ENCODE assay signal across 10 cellular contexts in genomic region chr4:4461850-4462249, GRCh38.
DNase-seq lines count a peak whose midpoint lies in the region; ATAC-seq and TF ChIP-seq lines count a peak whose summit lies in the region.
"Had no signal": no experiment of that assay in that cellular context is flagged by ENCODE, and none has a peak within 500 bp of the region (broad histone marks: within the 10 kb centered on the region; RNA-seq: fewer than 3 reads in every experiment).

No MANE protein-coding gene starts in this region.

- H3K36me3 ChIP-seq in OCI-LY7 (ENCODE audit: insufficient read depth, low read length) (peaks cover 44% of the 10 kb centered on the region), gastroesophageal sphincter (peaks cover 0 to 68% of the 10 kb centered on the region in 2 donors)

- H2AFZ ChIP-seq in OCI-LY7 (ENCODE audit: low read length), result no peak overlapping the region

- peaks cover 24% of the 10 kb centered on the region for H3K4me1 Mint-ChIP-seq in activated naive CD4-positive, alpha-beta T cell treated with anti-CD3 and anti-CD28 coated beads, Interleukin-2, amount 50 U/mL, for 24 hours

- ATAC-seq in gastroesophageal sphincter (no peak), left cardiac atrium (no peak)
- ATAC-seq: Panc1 had no signal

- peak; percentile 16 for DNase-seq in DMS153 treated with DMSO at 0.1 percent for 48 hours (lab: John Stamatoyannopoulos, UW; ENCODE audit: unreplicated experiment)
- DNase-seq in NCI-H526 treated with DMSO at 0.1 percent for 48 hours (lab: John Stamatoyannopoulos, UW), result peak; percentile 65
- DNase-seq in stimulated activated CD4-positive, alpha-beta T cell treated with anti-CD3 and anti-CD28 coated beads, Interleukin-1b, Interleukin-23, amount 100 ng/mL, for 48 hours, result peak; percentile 23
- no peak for DNase-seq in OCI-LY7 (ENCODE audit: low spot score)
- no peak for DNase-seq in left cardiac atrium
- no peak for DNase-seq in HUDEP-2 (lab: John Stamatoyannopoulos, UW; ENCODE audit: unreplicated experiment in 76 of 76)
- DNase-seq: Kasumi-1 had no signal

- H3K27ac Mint-ChIP-seq in activated naive CD4-positive, alpha-beta T cell treated with anti-CD3 and anti-CD28 coated beads, Interleukin-2, amount 50 U/mL, for 24 hours, result peak overlapping the region; percentile 14

- H3K27ac ChIP-seq in OCI-LY7 (ENCODE audit: low read depth, low read length, poor library complexity, severe bottlenecking), result no peak overlapping the region
- no peak overlapping the region for H3K27ac ChIP-seq in gastroesophageal sphincter

- intact Hi-C loops in OCI-LY7 (cut with micrococcal nuclease; ENCODE audit: unreplicated experiment), result no loop called here
- intact Hi-C loops in left cardiac atrium (cut with DNase I), result no loop called here

- no peaks in the 10 kb centered on the region for H3K9me3 Mint-ChIP-seq in activated naive CD4-positive, alpha-beta T cell treated with anti-CD3 and anti-CD28 coated beads, Interleukin-2, amount 50 U/mL, for 24 hours

- H3K4me1 ChIP-seq in OCI-LY7 (ENCODE audit: insufficient read depth, low read length, poor library complexity, severe bottlenecking), result peaks cover 20% of the 10 kb centered on the region
- H3K4me1 ChIP-seq in gastroesophageal sphincter, result no peaks in the 10 kb centered on the region

- TF ChIP-seq EP300 in gastroesophageal sphincter (IDR thresholded peaks at IDR 0.05), result no peak

- no peaks in the 10 kb centered on the region for H3K27me3 ChIP-seq in gastroesophageal sphincter

- H3K4me3 Mint-ChIP-seq in activated naive CD4-positive, alpha-beta T cell treated with anti-CD3 and anti-CD28 coated beads, Interleukin-2, amount 50 U/mL, for 24 hours, result no peak overlapping the region

- H4K20me1 ChIP-seq in OCI-LY7 (ENCODE audit: insufficient read depth, low read length), result no peaks in the 10 kb centered on the region

- H3K9me3 ChIP-seq in OCI-LY7 (ENCODE audit: low read length) (0 out of 2 replicates have a peak, but pooled peaks cover 2% of the 10 kb centered on the region), gastroesophageal sphincter (no peaks in the 10 kb centered on the region)

- peaks cover 20% of the 10 kb centered on the region for H3K36me3 Mint-ChIP-seq in activated naive CD4-positive, alpha-beta T cell treated with anti-CD3 and anti-CD28 coated beads, Interleukin-2, amount 50 U/mL, for 24 hours

- H3K4me3 ChIP-seq in OCI-LY7 (ENCODE audit: low read depth, low read length, poor library complexity, severe bottlenecking), result no peak overlapping the region
- H3K4me3 ChIP-seq in gastroesophageal sphincter, result no peak overlapping the region

- TF ChIP-seq CTCF in OCI-LY7 (conservative IDR thresholded peaks at IDR 0.05; ENCODE audit: low read length) (no peak), gastroesophageal sphincter (IDR thresholded peaks at IDR 0.05) (no peak)

- 71% methylated on average over 1 to 2 of the region's 5 CpGs for WGBS in gastroesophageal sphincter (ENCODE audit: low coverage in 1 of 2), 2 donors

- no peaks in the 10 kb centered on the region for H3K79me2 ChIP-seq in OCI-LY7 (ENCODE audit: insufficient read depth, low read depth, low read length)

- no peaks in the 10 kb centered on the region for H3K9me2 ChIP-seq in OCI-LY7 (ENCODE audit: insufficient read depth, low read length)

- H3K27me3 Mint-ChIP-seq in activated naive CD4-positive, alpha-beta T cell treated with anti-CD3 and anti-CD28 coated beads, Interleukin-2, amount 50 U/mL, for 24 hours, result no peaks in the 10 kb centered on the region

- H3K4me2 ChIP-seq in OCI-LY7 (ENCODE audit: low read length), result no peak overlapping the region

- BruUV-seq in OCI-LY7 (replicated peaks; lab: Mats Ljungman, UMichigan), result no TSS peak

- POLR2A ChIA-PET in OCI-LY7 (lab: Charles Lee), result no interaction called here

- CTCF ChIA-PET in OCI-LY7 (lab: Charles Lee; ENCODE audit: unreplicated experiment), result no interaction called here

- no peak for TF ChIP-seq POLR2A in gastroesophageal sphincter (IDR thresholded peaks at IDR 0.05)

Comparison
In these comparisons a context has a peak if more than half of its experiments do, and no peak if none do; other contexts are left out.
1. DNase-seq: peak in DMS153 treated with DMSO at 0.1 percent for 48 hours (single experiment), NCI-H526 treated with DMSO at 0.1 percent for 48 hours (single experiment) and stimulated activated CD4-positive, alpha-beta T cell treated with anti-CD3 and anti-CD28 coated beads, Interleukin-1b, Interleukin-23, amount 100 ng/mL, for 48 hours (single experiment); none in OCI-LY7 (single experiment), left cardiac atrium (single experiment) and HUDEP-2 (0 of 76).